In the genomic region with DNA sequence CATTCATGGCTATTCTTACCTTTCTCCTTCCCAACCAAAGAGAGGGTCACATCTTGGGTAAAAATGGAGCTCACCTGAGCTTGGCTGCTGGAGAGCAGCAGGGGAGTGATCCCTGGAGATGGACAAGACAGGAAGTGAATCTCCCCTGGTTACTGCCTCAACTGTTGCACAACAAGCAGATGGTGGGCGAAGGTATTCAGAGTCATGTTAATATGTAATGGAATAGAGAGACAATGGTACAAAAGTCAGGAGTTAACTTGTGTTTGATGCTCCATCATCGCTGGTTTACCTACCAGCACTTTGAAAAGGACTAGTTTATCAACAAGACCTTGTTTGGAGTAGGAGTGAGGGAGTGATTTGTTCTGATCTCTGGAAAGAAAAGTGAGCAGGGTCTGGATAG, we compare ENCODE assay signal across 17 cellular contexts. TPM values are rescaled to one million over a fixed set of nuclear protein-coding genes. Genes with fewer than 3 reads are reported as not detected.
DNase-seq lines count a peak whose midpoint lies in the region; ATAC-seq, FAIRE-seq and TF ChIP-seq lines count a peak whose summit lies in the region.
"Had no signal": no experiment of that assay in that cellular context is flagged by ENCODE, and none has a peak within 500 bp of the region (broad histone marks: within the 10 kb centered on the region; RNA-seq: fewer than 3 reads in every experiment).

No MANE protein-coding gene starts in this region.

- H3K4me1 ChIP-seq in GM23338 (ENCODE audit: insufficient read depth) = 0 out of 2 replicates have a peak, but pooled peaks cover 3% of the 10 kb centered on the region
- peaks cover 0 to 3% of the 10 kb centered on the region in 2 experiments; a peak in 1 of 5 replicates for H3K4me1 ChIP-seq in K562 (replicated peaks in 1 of 2; ENCODE audit: control insufficient read depth in 2 of 2, insufficient read depth in 2 of 2, low read length in 2 of 2)
- peaks cover 38% of the 10 kb centered on the region for H3K4me1 ChIP-seq in HepG2 (ENCODE audit: insufficient read depth, low read length)
- H3K4me1 ChIP-seq in thyroid gland = no peaks in the 10 kb centered on the region

- WGBS in K562 (ENCODE audit: insufficient coverage, low coverage, missing lambda C conversion rate) = 4% methylated on average over 2 of the region's 2 CpGs
- WGBS in HepG2 (ENCODE audit: low lambda C conversion rate) = 0% methylated on average over 2 of the region's 2 CpGs
- WGBS in thyroid gland, 2 donors = 93 to 98% methylated on average over 2 of the region's 2 CpGs

- no peak overlapping the region for H3K4me3 ChIP-seq in GM23338
- H3K4me3 ChIP-seq in K562 = no peak overlapping the region
- no peak overlapping the region for H3K4me3 ChIP-seq in HepG2 (replicated peaks in 1 of 3; ENCODE audit: insufficient read depth in 1 of 3, low read depth in 2 of 3, low read length in 3 of 3)
- no peak overlapping the region for H3K4me3 ChIP-seq in thyroid gland (replicated peaks in 1 of 3)
- no peak overlapping the region for H3K4me3 ChIP-seq in foreskin fibroblast (ENCODE audit: low read depth in 1 of 2, low read length in 2 of 2)

- peaks cover 2% of the 10 kb centered on the region; the same call in 2 of the 3 replicates for H3K4me1 Mint-ChIP-seq in GM23338

- H3K9me2 ChIP-seq in GM23338 (ENCODE audit: insufficient read depth) = peaks cover 5% of the 10 kb centered on the region; the same call in 1 of the 2 replicates

- DNase-seq in GM23338 (ENCODE audit: low spot score) = no peak
- DNase-seq in K562 (ENCODE audit: extremely low read depth in 1 of 4, low spot score in 3 of 4) = no peak
- DNase-seq in HepG2 (ENCODE audit: low spot score) = peak; percentile 76
- no peak for DNase-seq in activated naive CD4-positive, alpha-beta T cell (lab: John Stamatoyannopoulos, UW)
- DNase-seq in thyroid gland = no peak
- no peak for DNase-seq in foreskin fibroblast
- DNase-seq in activated effector memory CD4-positive, alpha-beta T cell treated with anti-CD3 and anti-CD28 coated beads, Interleukin-2, amount 50 U/mL, for 16 hours = no peak
- DNase-seq: AML-193; CD4-positive, alpha-beta T cell; DMS153; DMS79; GF-D8; GOT3; H9; KBM-7 had no signal

- H3K9me3 Mint-ChIP-seq in GM23338 = no peaks in the 10 kb centered on the region
- H3K9me3 Mint-ChIP-seq: CD4-positive, alpha-beta T cell; H9 had no signal

- H3K9me3 ChIP-seq in K562 (replicated peaks; ENCODE audit: control insufficient read depth, insufficient read depth, low read depth, low read length) (no peaks in the 10 kb centered on the region), HepG2 (ENCODE audit: low read length) (no peaks in the 10 kb centered on the region), thyroid gland (no peaks in the 10 kb centered on the region)

- intact Hi-C loops in K562 (cut with micrococcal nuclease) = no loop called here
- intact Hi-C loops in HepG2 (cut with micrococcal nuclease; ENCODE audit: unreplicated experiment) = loop anchor here (1.0 to 5.0 kb wide), 2 partner anchors 12 to 145 kb away; no protein-coding TSS in a partner anchor
- intact Hi-C loops in thyroid gland (cut with DNase I) = loop anchor here (10.0 kb wide), 1 partner anchor 203 kb away; no protein-coding TSS in a partner anchor

- H3K27me3 Mint-ChIP-seq in GM23338 (ENCODE audit: insufficient read depth, low read depth, poor library complexity) = no peaks in the 10 kb centered on the region

- H3K4me3 Mint-ChIP-seq in GM23338 = no peak overlapping the region
- H3K4me3 Mint-ChIP-seq: CD4-positive, alpha-beta T cell; H9 had no signal

- ATAC-seq in GM23338 (no peak), K562 (no peak), HepG2 (peak; percentile 87)

- no peaks in the 10 kb centered on the region for H3F3A ChIP-seq in GM23338 (replicated peaks; ENCODE audit: low read depth)

- peak overlapping the region; percentile 26; the same call in 1 of the 2 replicates for H2AFZ ChIP-seq in GM23338
- no peak overlapping the region for H2AFZ ChIP-seq in K562 (ENCODE audit: low read depth, low read length)
- H2AFZ ChIP-seq in HepG2 (ENCODE audit: low read length) = no peak overlapping the region

- no peak overlapping the region for H3K27ac ChIP-seq in GM23338 (ENCODE audit: low read depth)
- H3K27ac ChIP-seq in K562 (ENCODE audit: extremely low read depth, low read depth, low read length) = no peak overlapping the region
- H3K27ac ChIP-seq in HepG2 (ENCODE audit: extremely low read length, insufficient read depth, low read length) = no peak overlapping the region
- H3K27ac ChIP-seq in thyroid gland = no peak overlapping the region
- H3K27ac ChIP-seq: C4-2B had no signal

- H3K9ac ChIP-seq in K562 (ENCODE audit: insufficient read depth in 1 of 2, low read depth in 2 of 2, low read length in 2 of 2) (no peak overlapping the region), HepG2 (ENCODE audit: insufficient read depth, low read depth, low read length) (no peak overlapping the region)

- CTCF ChIA-PET in K562 (lab: Yijun Ruan, JAX; ENCODE audit: low intra/inter-chr PET ratio) (no interaction called here), HepG2 (lab: Yijun Ruan, JAX; ENCODE audit: low intra/inter-chr PET ratio, low total read pairs) (no interaction called here)

- POLR2A ChIA-PET in K562 (lab: Yijun Ruan, JAX) = no interaction called here
- POLR2A ChIA-PET in HepG2 (lab: Yijun Ruan, JAX) = interaction anchor here (1.4 kb wide), 1 partner anchor 13 kb away, joined by 4 read pairs; a partner anchor contains a TSS

- H3K36me3 ChIP-seq in GM23338 (ENCODE audit: insufficient read depth) (no peaks in the 10 kb centered on the region), K562 (ENCODE audit: control insufficient read depth, insufficient read depth, low read length) (no peaks in the 10 kb centered on the region), HepG2 (replicated peaks in 1 of 2; ENCODE audit: control insufficient read depth in 1 of 2, insufficient read depth in 2 of 2, low read length in 2 of 2) (no peaks in the 10 kb centered on the region), thyroid gland (no peaks in the 10 kb centered on the region)

- no peak for TF ChIP-seq RAD21 in K562 (CRISPR knock-in tag; conservative IDR thresholded peaks at IDR 0.05 in 1 of 2, IDR thresholded peaks at IDR 0.05 in 1 of 2)
- TF ChIP-seq RAD21 in HepG2 (CRISPR knock-in tag; IDR thresholded peaks at IDR 0.05) = no peak

- no peaks in the 10 kb centered on the region for H3K9me1 ChIP-seq in K562 (ENCODE audit: control insufficient read depth, insufficient read depth, low read length)

- no peak overlapping the region for H3K27ac Mint-ChIP-seq in GM23338
- H3K27ac Mint-ChIP-seq: CD4-positive, alpha-beta T cell had no signal

- no peak for TF ChIP-seq EP300 in K562 (IDR thresholded peaks at IDR 0.05; ENCODE audit: low read length)
- no peak; a peak in 1 of 4 replicates for TF ChIP-seq EP300 in HepG2 (IDR thresholded peaks at IDR 0.05; ENCODE audit: low read depth in 2 of 2, low read length in 2 of 2)
- TF ChIP-seq EP300 in HepG2 (CRISPR knock-in tag; IDR thresholded peaks at IDR 0.05; ENCODE audit: borderline replicate concordance) = no peak

- no peak for TF ChIP-seq POLR2A in K562 (conservative IDR thresholded peaks at IDR 0.05)
- no peak for TF ChIP-seq POLR2A in HepG2 (IDR thresholded peaks at IDR 0.05; ENCODE audit: insufficient read depth in 1 of 2, low read depth in 2 of 2, low read length in 2 of 2)
- TF ChIP-seq POLR2A in thyroid gland (IDR thresholded peaks at IDR 0.05) = no peak

- TF ChIP-seq CTCF in GM23338 (conservative IDR thresholded peaks at IDR 0.05; ENCODE audit: low read depth in 2 of 2) = no peak
- no peak for TF ChIP-seq CTCF in K562 (IDR thresholded peaks at IDR 0.05 in 2 of 3, conservative IDR thresholded peaks at IDR 0.05 in 1 of 3; ENCODE audit: insufficient read depth in 2 of 3, low read depth in 1 of 3, low read length in 3 of 3)
- TF ChIP-seq CTCF in HepG2 (CRISPR knock-in tag; IDR thresholded peaks at IDR 0.05) = no peak
- no peak for TF ChIP-seq CTCF in thyroid gland (IDR thresholded peaks at IDR 0.05)
- TF ChIP-seq CTCF in foreskin fibroblast (IDR thresholded peaks at IDR 0.05; ENCODE audit: low read depth, low read length) = no peak

- H3K36me3 Mint-ChIP-seq in GM23338 (ENCODE audit: low read depth) = no peaks in the 10 kb centered on the region

- H4K20me1 ChIP-seq in GM23338 (replicated peaks; ENCODE audit: insufficient read depth) (no peaks in the 10 kb centered on the region), K562 (replicated peaks; ENCODE audit: control insufficient read depth, insufficient read depth, low read length) (no peaks in the 10 kb centered on the region), HepG2 (ENCODE audit: insufficient read depth, low read length) (no peaks in the 10 kb centered on the region)

- H3K4me2 ChIP-seq in GM23338 (no peak overlapping the region), K562 (ENCODE audit: insufficient read depth, low read length) (no peak overlapping the region), HepG2 (ENCODE audit: low read depth, low read length) (peak overlapping the region; percentile 54)

- BruUV-seq in K562 (replicated peaks; lab: Mats Ljungman, UMichigan) (no TSS peak), HepG2 (replicated peaks; lab: Mats Ljungman, UMichigan) (no TSS peak)

- no peaks in the 10 kb centered on the region for H3K79me2 ChIP-seq in GM23338 (replicated peaks; ENCODE audit: insufficient read depth)
- no peaks in the 10 kb centered on the region for H3K79me2 ChIP-seq in K562 (ENCODE audit: control insufficient read depth, insufficient read depth, low read length)
- H3K79me2 ChIP-seq in HepG2 (ENCODE audit: insufficient read depth, low read length) = no peaks in the 10 kb centered on the region

- H3K27me3 ChIP-seq in GM23338 (ENCODE audit: insufficient read depth) (no peaks in the 10 kb centered on the region), K562 (ENCODE audit: control insufficient read depth in 2 of 2, insufficient read depth in 2 of 2, low read length in 2 of 2) (peaks cover 11 to 17% of the 10 kb centered on the region in 2 experiments), HepG2 (ENCODE audit: control insufficient read depth in 1 of 2, insufficient read depth in 2 of 2, low read length in 2 of 2) (no peaks in the 10 kb centered on the region), thyroid gland (no peaks in the 10 kb centered on the region)

- in situ Hi-C loops in K562 (cut with MboI) = no loop called here
- in situ Hi-C loops in HepG2 (cut with HindIII; ENCODE audit: extremely low pct_ligation_motif_present, low pct_unique_long_range_greater_than_20kb) = no loop called here

- FAIRE-seq in K562 (lab: Jason Lieb, UNC) = no peak
- FAIRE-seq in HepG2 (lab: Jason Lieb, UNC) = peak; percentile 79
- FAIRE-seq: A204.1 had no signal

RNA-seq across cellular contexts. Expression of a gene that starts 13.0 kb away (rescaled TPM):
- total RNA-seq in GM23338 (2014; rRNA removed; shearing (Covaris generic)) = 92.0 and 97.1 TPM in 2 replicates
- polyA plus RNA-seq in GM23338 (2016; fragmentation: Nextera tagmentation; extraction: Ambion mirVana) = 39.1 and 42.1 TPM in 2 replicates
- total RNA-seq in K562 (2011; cell fraction: chromatin; rRNA removed; ENCODE audit: low replicate concordance) = not detected in 2 replicates
- not detected in 2 replicates for total RNA-seq in K562 (2011; cell fraction: nucleolus; rRNA removed)
- total RNA-seq in K562 (2011; cell fraction: nucleoplasm; rRNA removed) = not detected in 2 replicates
- not detected in 2 replicates for total RNA-seq in K562 (2014; rRNA removed)
- not detected in 2 replicates for total RNA-seq in K562 (2014; rRNA removed; fragmentation: Illumina TruSeq; extraction: Trizol)
- total RNA-seq in K562 (2015; rRNA removed; fragmentation: Illumina TruSeq; extraction: Trizol) = not detected in 2 replicates
- 0.18 and 0.24 TPM in 2 replicates for total RNA-seq in K562 (2021)
- not detected in 2 replicates for polyA plus RNA-seq in K562 (2011; rRNA removed)
- polyA plus RNA-seq in K562 (2011; cell fraction: cytosol; rRNA removed) = not detected in 2 replicates
- polyA plus RNA-seq in K562 (2011; cell fraction: nucleus; rRNA removed) = not detected in 2 replicates
- 0.12 TPM in 1 of 2 replicates, not detected in the other for polyA plus RNA-seq in K562 (2012)
- polyA plus RNA-seq in K562 (2014; fragmentation: Illumina TruSeq; extraction: Trizol) = not detected in 2 replicates
- under 1 TPM; 0.04 TPM for polyA plus RNA-seq in K562 (2014; fragmentation: Nextera tagmentation; extraction: Ambion mirVana)
- not detected in 2 replicates for polyA plus RNA-seq in K562 (2014; rRNA removed)
- polyA minus RNA-seq in K562 (2011; rRNA and poly(A)+ RNA removed) = not detected in 2 replicates
- not detected in 2 replicates for polyA minus RNA-seq in K562 (2011; cell fraction: cytosol; rRNA and poly(A)+ RNA removed)
- polyA minus RNA-seq in K562 (2011; cell fraction: nucleus; rRNA and poly(A)+ RNA removed) = not detected in 2 replicates
- 5.2 and 7.3 TPM in 2 replicates for total RNA-seq in HepG2 (2016; rRNA removed; fragmentation: Illumina TruSeq; extraction: Trizol)
- 5.0 and 6.0 TPM in 2 replicates for total RNA-seq in HepG2 (2016; cell fraction: cytosol; rRNA removed; fragmentation: Illumina TruSeq; extraction: Trizol; ENCODE audit: low read depth)
- 4.9 and 6.7 TPM in 2 replicates for total RNA-seq in HepG2 (2016; cell fraction: insoluble cytoplasmic fraction; rRNA removed; fragmentation: Illumina TruSeq; extraction: Trizol)
- total RNA-seq in HepG2 (2016; cell fraction: membrane; rRNA removed; fragmentation: Illumina TruSeq; extraction: Trizol) = 5.1 and 5.2 TPM in 2 replicates
- 6.7 and 7.7 TPM in 2 replicates for total RNA-seq in HepG2 (2016; cell fraction: nucleus; rRNA removed; fragmentation: Illumina TruSeq; extraction: Trizol)
- 12.1 and 13.3 TPM in 2 replicates for polyA plus RNA-seq in HepG2 (2011; rRNA removed)
- polyA plus RNA-seq in HepG2 (2011; cell fraction: cytosol; rRNA removed) = 10.1 and 15.8 TPM in 2 replicates
- polyA plus RNA-seq in HepG2 (2011; cell fraction: nucleus; rRNA removed) = 4.3 and 6.7 TPM in 2 replicates
- 6.0 and 7.3 TPM in 2 replicates for polyA plus RNA-seq in HepG2 (2012)
- polyA plus RNA-seq in HepG2 (2016; cell fraction: cytosol; fragmentation: Illumina TruSeq; extraction: Trizol; ENCODE audit: low read depth) = 3.4 and 4.9 TPM in 2 replicates
- 6.3 and 7.1 TPM in 2 replicates for polyA plus RNA-seq in HepG2 (2016; cell fraction: insoluble cytoplasmic fraction; fragmentation: Illumina TruSeq; extraction: Trizol; ENCODE audit: low read depth)
- polyA plus RNA-seq in HepG2 (2016; cell fraction: membrane; fragmentation: Illumina TruSeq; extraction: Trizol; ENCODE audit: low read depth) = 3.3 and 4.3 TPM in 2 replicates
- 10.3 and 13.9 TPM in 2 replicates for polyA plus RNA-seq in HepG2 (2016; cell fraction: nucleus; fragmentation: Illumina TruSeq; extraction: Trizol; ENCODE audit: insufficient read depth, low read depth)
- 9.0 and 9.6 TPM in 2 replicates for polyA minus RNA-seq in HepG2 (2011; rRNA and poly(A)+ RNA removed; ENCODE audit: low replicate concordance)
- polyA minus RNA-seq in HepG2 (2011; cell fraction: cytosol; rRNA and poly(A)+ RNA removed) = 8.2 and 9.3 TPM in 2 replicates
- polyA minus RNA-seq in HepG2 (2011; cell fraction: nucleus; rRNA and poly(A)+ RNA removed) = 7.9 and 9.8 TPM in 2 replicates
- 100 to 1,000 TPM; 172 to 284 (median 248) TPM for total RNA-seq in thyroid gland

Comparison
In these comparisons a context has a peak if more than half of its experiments do, and no peak if none do; other contexts are left out.
1. RNA of a gene that starts 13.0 kb away (total RNA-seq): 172 to 284 TPM in thyroid gland and 92.0 to 97.1 TPM in GM23338; 4.9 to 7.7 TPM in HepG2 and 0.18 to 0.24 TPM in K562; every median in the first group is over 10 times any median in the second.